ENCODE assay signal across 39 cellular contexts in the genomic region with DNA sequence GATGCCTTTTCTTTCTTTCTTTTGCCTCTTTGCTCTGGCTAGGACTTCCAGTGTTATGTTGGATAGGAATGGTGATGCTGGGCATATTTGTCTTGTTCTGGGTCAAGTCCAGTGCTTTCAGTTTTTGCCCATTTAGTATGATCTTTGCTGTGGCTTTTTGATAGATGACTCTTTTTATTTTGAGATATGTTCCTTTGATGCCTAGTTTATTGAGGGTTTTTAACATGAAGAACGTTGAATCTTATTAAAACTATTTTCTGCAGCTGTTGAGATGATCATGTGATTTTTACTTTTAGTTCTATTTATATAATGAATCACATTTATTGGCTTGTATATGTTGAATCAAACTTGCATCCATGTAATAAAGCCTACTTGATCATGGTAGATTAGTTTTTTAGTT.
"Had no signal": no experiment of that assay in that cellular context is flagged by ENCODE, and none has a peak within 500 bp of the region (broad histone marks: within the 10 kb centered on the region; RNA-seq: fewer than 3 reads in every experiment).

No MANE protein-coding gene starts in this region.

- H3K4me1 ChIP-seq: adrenal gland, ascending aorta, body of pancreas, breast epithelium had no signal

- H3K27me3 ChIP-seq: adrenal gland, ascending aorta, body of pancreas, brain microvascular endothelial cell, breast epithelium, cardiac muscle cell had no signal

- DNase-seq: activated effector memory CD4-positive, alpha-beta T cell treated with anti-CD3 and anti-CD28 coated beads, Interleukin-2, amount 50 U/mL, for 16 hours; activated effector memory CD4-positive, alpha-beta T cell treated with Interleukin-2 at 50 U/mL for 16 hours; activated gamma-delta T cell; activated gamma-delta T cell treated with Interleukin-2 at 50 U/mL for 16 hours; activated naive CD4-positive, alpha-beta T cell; activated naive CD4-positive, alpha-beta T cell treated with anti-CD3 and anti-CD28 coated beads for 36 hours; activated naive CD4-positive, alpha-beta T cell treated with anti-CD3 and anti-CD28 coated beads, Interleukin-2, amount 10 ng/mL, durations not matched to agents 7 days and 5 days; activated naive CD4-positive, alpha-beta T cell treated with anti-CD3 and anti-CD28 coated beads, Interleukin-2, amount 50 U/mL, for 16 hours; activated naive CD4-positive, alpha-beta T cell treated with Interleukin-2 at 50 U/mL for 16 hours; activated naive CD8-positive, alpha-beta T cell treated with anti-CD3 and anti-CD28 coated beads for 36 hours; activated naive CD8-positive, alpha-beta T cell treated with anti-CD3 and anti-CD28 coated beads, Interleukin-2, amount 10 ng/mL, durations not matched to agents 7 days and 5 days; activated naive CD8-positive, alpha-beta T cell treated with anti-CD3 and anti-CD28 coated beads, Interleukin-2, amount 50 U/mL, for 24 hours; activated T-cell treated with anti-CD3 and anti-CD28 coated beads for 4 hours; activated T-cell treated with anti-CD3 and anti-CD28 coated beads, Interleukin-2, amount 50 U/mL, for 1 hour; activated T-cell treated with anti-CD3 and anti-CD28 coated beads, Interleukin-2, amount 50 U/mL, for 24 hours; activated T-cell treated with anti-CD3 and anti-CD28 coated beads, Interleukin-2, amount 50 U/mL, for 4 hours; activated T-cell treated with anti-CD3 and anti-CD28 coated beads, Interleukin-2, amount 50 U/mL, for 48 hours; activated T-cell treated with anti-CD3 and anti-CD28 coated beads, Interleukin-2, amount 50 U/mL, for 72 hours; adrenal gland; amniotic stem cell; amygdala; anterior cingulate cortex; aorta; body of pancreas; brain microvascular endothelial cell; caudate nucleus; central memory CD4-positive, alpha-beta T cell; cerebellar nuclear complex had no signal

- H3K4me3 ChIP-seq: adrenal gland, ascending aorta, body of pancreas, breast epithelium, cardiac muscle cell had no signal

- H3K4me3 Mint-ChIP-seq: activated naive CD4-positive, alpha-beta T cell treated with anti-CD3 and anti-CD28 coated beads for 36 hours; activated naive CD4-positive, alpha-beta T cell treated with anti-CD3 and anti-CD28 coated beads, Interleukin-2, amount 10 ng/mL, durations not matched to agents 7 days and 5 days; activated naive CD4-positive, alpha-beta T cell treated with anti-CD3 and anti-CD28 coated beads, Interleukin-2, amount 50 U/mL, for 24 hours; activated naive CD8-positive, alpha-beta T cell; activated naive CD8-positive, alpha-beta T cell treated with anti-CD3 and anti-CD28 coated beads for 36 hours; activated naive CD8-positive, alpha-beta T cell treated with anti-CD3 and anti-CD28 coated beads, Interleukin-2, amount 10 ng/mL, durations not matched to agents 7 days and 5 days; activated naive CD8-positive, alpha-beta T cell treated with anti-CD3 and anti-CD28 coated beads, Interleukin-2, amount 50 U/mL, for 24 hours; activated T-cell treated with anti-CD3 and anti-CD28 coated beads, Interleukin-2, amount 50 U/mL, for 24 hours; activated T-cell treated with anti-CD3 and anti-CD28 coated beads, Interleukin-2, amount 50 U/mL, for 4 hours; activated T-cell treated with anti-CD3 and anti-CD28 coated beads, Interleukin-2, amount 50 U/mL, for 72 hours; activated T-helper 1 cell treated with anti-CD3 and anti-CD28 coated beads, Interleukin-12 subunit alpha, Interleukin-12 subunit beta, Interleukin-2, Interleukin-4 antibody, amounts not matched to agents 30 ng/mL and 10 ng/mL and 1 ng/mL, durations not matched to agents 14 hours and 24 hours and 36 hours; activated T-helper 17 cell treated with anti-CD3 and anti-CD28 coated beads, Interleukin-2, amount 50 U/mL, for 72 hours; brain; central memory CD8-positive, alpha-beta T cell had no signal

- ATAC-seq: activated naive CD4-positive, alpha-beta T cell treated with anti-CD3 and anti-CD28 coated beads, Interleukin-2, amount 50 U/mL, for 72 hours; activated naive CD8-positive, alpha-beta T cell treated with anti-CD3 and anti-CD28 coated beads, Interleukin-2, amount 50 U/mL, for 24 hours; activated T-cell treated with anti-CD3 and anti-CD28 coated beads, Interleukin-2, amount 50 U/mL, for 4 hours; activated T-cell treated with anti-CD3 and anti-CD28 coated beads, Interleukin-2, amount 50 U/mL, for 72 hours; activated T-helper 17 cell treated with anti-CD3 and anti-CD28 coated beads, Interleukin-2, amount 50 U/mL, for 72 hours; body of pancreas had no signal

- H3K9me3 Mint-ChIP-seq: activated naive CD4-positive, alpha-beta T cell treated with anti-CD3 and anti-CD28 coated beads for 36 hours; activated naive CD4-positive, alpha-beta T cell treated with anti-CD3 and anti-CD28 coated beads, Interleukin-2, amount 10 ng/mL, durations not matched to agents 7 days and 5 days; activated naive CD4-positive, alpha-beta T cell treated with anti-CD3 and anti-CD28 coated beads, Interleukin-2, amount 50 U/mL, for 24 hours; activated naive CD4-positive, alpha-beta T cell treated with anti-CD3 and anti-CD28 coated beads, Interleukin-2, amount 50 U/mL, for 72 hours; activated naive CD8-positive, alpha-beta T cell treated with anti-CD3 and anti-CD28 coated beads for 36 hours; activated naive CD8-positive, alpha-beta T cell treated with anti-CD3 and anti-CD28 coated beads, Interleukin-2, amount 10 ng/mL, durations not matched to agents 7 days and 5 days; activated naive CD8-positive, alpha-beta T cell treated with anti-CD3 and anti-CD28 coated beads, Interleukin-2, amount 50 U/mL, for 24 hours; activated T-cell treated with anti-CD3 and anti-CD28 coated beads, Interleukin-2, amount 50 U/mL, for 24 hours; activated T-cell treated with anti-CD3 and anti-CD28 coated beads, Interleukin-2, amount 50 U/mL, for 4 hours; activated T-cell treated with anti-CD3 and anti-CD28 coated beads, Interleukin-2, amount 50 U/mL, for 72 hours; activated T-helper 1 cell treated with anti-CD3 and anti-CD28 coated beads, Interleukin-12 subunit alpha, Interleukin-12 subunit beta, Interleukin-2, Interleukin-4 antibody, amounts not matched to agents 30 ng/mL and 10 ng/mL and 1 ng/mL, durations not matched to agents 14 hours and 24 hours and 36 hours; activated T-helper 17 cell treated with anti-CD3 and anti-CD28 coated beads, Interleukin-2, amount 50 U/mL, for 72 hours; activated T-helper 2 cell treated with anti-CD3 and anti-CD28 coated beads, Interferon-gamma antibody, Interleukin-2, Interleukin-4, amounts not matched to agents 10 μg/mL and 5 μg/mL and 100 μg/mL, durations not matched to agents 14 hours and 24 hours and 36 hours; central memory CD8-positive, alpha-beta T cell had no signal

- H3K4me1 Mint-ChIP-seq: activated naive CD4-positive, alpha-beta T cell treated with anti-CD3 and anti-CD28 coated beads, Interleukin-2, amount 10 ng/mL, durations not matched to agents 7 days and 5 days; activated naive CD4-positive, alpha-beta T cell treated with anti-CD3 and anti-CD28 coated beads, Interleukin-2, amount 50 U/mL, for 24 hours; activated naive CD8-positive, alpha-beta T cell treated with anti-CD3 and anti-CD28 coated beads for 36 hours; activated naive CD8-positive, alpha-beta T cell treated with anti-CD3 and anti-CD28 coated beads, Interleukin-2, amount 10 ng/mL, durations not matched to agents 7 days and 5 days; activated naive CD8-positive, alpha-beta T cell treated with anti-CD3 and anti-CD28 coated beads, Interleukin-2, amount 50 U/mL, for 24 hours; activated T-helper 17 cell treated with anti-CD3 and anti-CD28 coated beads, Interleukin-2, amount 50 U/mL, for 72 hours; brain; central memory CD8-positive, alpha-beta T cell had no signal

- H3K36me3 Mint-ChIP-seq: activated naive CD4-positive, alpha-beta T cell treated with anti-CD3 and anti-CD28 coated beads, Interleukin-2, amount 10 ng/mL, durations not matched to agents 7 days and 5 days; activated naive CD4-positive, alpha-beta T cell treated with anti-CD3 and anti-CD28 coated beads, Interleukin-2, amount 50 U/mL, for 24 hours; activated naive CD4-positive, alpha-beta T cell treated with anti-CD3 and anti-CD28 coated beads, Interleukin-2, amount 50 U/mL, for 72 hours; activated naive CD8-positive, alpha-beta T cell; activated naive CD8-positive, alpha-beta T cell treated with anti-CD3 and anti-CD28 coated beads for 36 hours; activated naive CD8-positive, alpha-beta T cell treated with anti-CD3 and anti-CD28 coated beads, Interleukin-2, amount 10 ng/mL, durations not matched to agents 7 days and 5 days; brain had no signal

- H3K27me3 Mint-ChIP-seq: activated naive CD8-positive, alpha-beta T cell treated with anti-CD3 and anti-CD28 coated beads, Interleukin-2, amount 50 U/mL, for 24 hours; activated T-cell treated with anti-CD3 and anti-CD28 coated beads, Interleukin-2, amount 50 U/mL, for 24 hours; brain had no signal

- H3K27ac Mint-ChIP-seq: activated naive CD4-positive, alpha-beta T cell treated with anti-CD3 and anti-CD28 coated beads for 36 hours; activated naive CD4-positive, alpha-beta T cell treated with anti-CD3 and anti-CD28 coated beads, Interleukin-2, amount 10 ng/mL, durations not matched to agents 7 days and 5 days; activated naive CD4-positive, alpha-beta T cell treated with anti-CD3 and anti-CD28 coated beads, Interleukin-2, amount 50 U/mL, for 24 hours; activated naive CD4-positive, alpha-beta T cell treated with anti-CD3 and anti-CD28 coated beads, Interleukin-2, amount 50 U/mL, for 72 hours; activated naive CD8-positive, alpha-beta T cell; activated naive CD8-positive, alpha-beta T cell treated with anti-CD3 and anti-CD28 coated beads for 36 hours; activated naive CD8-positive, alpha-beta T cell treated with anti-CD3 and anti-CD28 coated beads, Interleukin-2, amount 10 ng/mL, durations not matched to agents 7 days and 5 days; activated naive CD8-positive, alpha-beta T cell treated with anti-CD3 and anti-CD28 coated beads, Interleukin-2, amount 50 U/mL, for 24 hours; activated T-cell treated with anti-CD3 and anti-CD28 coated beads, Interleukin-2, amount 50 U/mL, for 24 hours; activated T-cell treated with anti-CD3 and anti-CD28 coated beads, Interleukin-2, amount 50 U/mL, for 72 hours; activated T-helper 1 cell treated with anti-CD3 and anti-CD28 coated beads, Interleukin-12 subunit alpha, Interleukin-12 subunit beta, Interleukin-2, Interleukin-4 antibody, amounts not matched to agents 30 ng/mL and 10 ng/mL and 1 ng/mL, durations not matched to agents 14 hours and 24 hours and 36 hours; activated T-helper 17 cell treated with anti-CD3 and anti-CD28 coated beads, Interleukin-2, amount 50 U/mL, for 72 hours; activated T-helper 2 cell treated with anti-CD3 and anti-CD28 coated beads, Interferon-gamma antibody, Interleukin-2, Interleukin-4, amounts not matched to agents 10 μg/mL and 5 μg/mL and 100 μg/mL, durations not matched to agents 14 hours and 24 hours and 36 hours; brain had no signal

- H3K36me3 ChIP-seq: adrenal gland, ascending aorta, brain microvascular endothelial cell, breast epithelium, cardiac muscle cell had no signal

- H3K9me3 ChIP-seq: adrenal gland, ascending aorta, body of pancreas, breast epithelium had no signal

- H3K27ac ChIP-seq: adrenal gland, ascending aorta, body of pancreas, brain microvascular endothelial cell, breast epithelium, cardiac muscle cell had no signal
